Comparison of ENCODE assay signal across 1 cellular context in the genomic region with DNA sequence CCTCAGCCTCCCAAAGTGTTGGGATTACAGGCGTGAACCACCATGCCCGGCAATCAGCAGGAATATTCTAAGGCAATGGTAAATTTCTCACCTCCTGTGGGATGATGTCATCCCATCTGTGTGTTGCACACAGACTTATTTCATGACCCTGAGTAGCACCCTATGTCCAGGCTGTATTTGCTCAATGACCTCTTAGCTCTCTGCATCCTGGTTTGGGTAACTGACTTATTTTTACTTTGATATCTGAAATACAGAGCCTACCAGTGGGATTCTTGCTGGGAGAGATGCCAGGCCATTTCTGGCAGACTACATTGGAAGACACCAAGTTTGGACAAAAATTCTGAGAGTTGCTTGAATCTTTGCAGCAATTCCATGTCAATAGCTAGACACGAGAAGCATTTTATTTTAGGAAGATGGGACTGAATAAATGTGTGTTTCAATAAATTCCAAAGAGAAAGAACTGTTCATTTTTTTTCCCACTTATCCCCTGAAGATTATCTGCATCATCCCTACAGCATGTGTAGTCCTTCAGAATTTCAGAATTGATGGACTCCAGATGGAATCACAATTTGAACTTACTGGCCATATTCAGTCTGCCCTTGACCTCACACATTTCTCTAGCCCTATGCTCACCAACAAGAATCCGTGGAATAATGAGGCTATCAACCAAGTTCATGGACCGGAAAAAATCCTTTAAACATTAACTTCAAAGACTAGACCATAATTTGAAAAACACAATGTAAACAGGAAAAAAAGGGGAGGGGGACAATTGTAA.
TF ChIP-seq lines count a peak whose summit lies in the region.

No MANE protein-coding gene starts in this region.

TF ChIP-seq in GM23338, 12 proteins besides CTCF, POLR2A, EP300 and RAD21 (continued from another document):
- TF ChIP-seq, protein P1, sequence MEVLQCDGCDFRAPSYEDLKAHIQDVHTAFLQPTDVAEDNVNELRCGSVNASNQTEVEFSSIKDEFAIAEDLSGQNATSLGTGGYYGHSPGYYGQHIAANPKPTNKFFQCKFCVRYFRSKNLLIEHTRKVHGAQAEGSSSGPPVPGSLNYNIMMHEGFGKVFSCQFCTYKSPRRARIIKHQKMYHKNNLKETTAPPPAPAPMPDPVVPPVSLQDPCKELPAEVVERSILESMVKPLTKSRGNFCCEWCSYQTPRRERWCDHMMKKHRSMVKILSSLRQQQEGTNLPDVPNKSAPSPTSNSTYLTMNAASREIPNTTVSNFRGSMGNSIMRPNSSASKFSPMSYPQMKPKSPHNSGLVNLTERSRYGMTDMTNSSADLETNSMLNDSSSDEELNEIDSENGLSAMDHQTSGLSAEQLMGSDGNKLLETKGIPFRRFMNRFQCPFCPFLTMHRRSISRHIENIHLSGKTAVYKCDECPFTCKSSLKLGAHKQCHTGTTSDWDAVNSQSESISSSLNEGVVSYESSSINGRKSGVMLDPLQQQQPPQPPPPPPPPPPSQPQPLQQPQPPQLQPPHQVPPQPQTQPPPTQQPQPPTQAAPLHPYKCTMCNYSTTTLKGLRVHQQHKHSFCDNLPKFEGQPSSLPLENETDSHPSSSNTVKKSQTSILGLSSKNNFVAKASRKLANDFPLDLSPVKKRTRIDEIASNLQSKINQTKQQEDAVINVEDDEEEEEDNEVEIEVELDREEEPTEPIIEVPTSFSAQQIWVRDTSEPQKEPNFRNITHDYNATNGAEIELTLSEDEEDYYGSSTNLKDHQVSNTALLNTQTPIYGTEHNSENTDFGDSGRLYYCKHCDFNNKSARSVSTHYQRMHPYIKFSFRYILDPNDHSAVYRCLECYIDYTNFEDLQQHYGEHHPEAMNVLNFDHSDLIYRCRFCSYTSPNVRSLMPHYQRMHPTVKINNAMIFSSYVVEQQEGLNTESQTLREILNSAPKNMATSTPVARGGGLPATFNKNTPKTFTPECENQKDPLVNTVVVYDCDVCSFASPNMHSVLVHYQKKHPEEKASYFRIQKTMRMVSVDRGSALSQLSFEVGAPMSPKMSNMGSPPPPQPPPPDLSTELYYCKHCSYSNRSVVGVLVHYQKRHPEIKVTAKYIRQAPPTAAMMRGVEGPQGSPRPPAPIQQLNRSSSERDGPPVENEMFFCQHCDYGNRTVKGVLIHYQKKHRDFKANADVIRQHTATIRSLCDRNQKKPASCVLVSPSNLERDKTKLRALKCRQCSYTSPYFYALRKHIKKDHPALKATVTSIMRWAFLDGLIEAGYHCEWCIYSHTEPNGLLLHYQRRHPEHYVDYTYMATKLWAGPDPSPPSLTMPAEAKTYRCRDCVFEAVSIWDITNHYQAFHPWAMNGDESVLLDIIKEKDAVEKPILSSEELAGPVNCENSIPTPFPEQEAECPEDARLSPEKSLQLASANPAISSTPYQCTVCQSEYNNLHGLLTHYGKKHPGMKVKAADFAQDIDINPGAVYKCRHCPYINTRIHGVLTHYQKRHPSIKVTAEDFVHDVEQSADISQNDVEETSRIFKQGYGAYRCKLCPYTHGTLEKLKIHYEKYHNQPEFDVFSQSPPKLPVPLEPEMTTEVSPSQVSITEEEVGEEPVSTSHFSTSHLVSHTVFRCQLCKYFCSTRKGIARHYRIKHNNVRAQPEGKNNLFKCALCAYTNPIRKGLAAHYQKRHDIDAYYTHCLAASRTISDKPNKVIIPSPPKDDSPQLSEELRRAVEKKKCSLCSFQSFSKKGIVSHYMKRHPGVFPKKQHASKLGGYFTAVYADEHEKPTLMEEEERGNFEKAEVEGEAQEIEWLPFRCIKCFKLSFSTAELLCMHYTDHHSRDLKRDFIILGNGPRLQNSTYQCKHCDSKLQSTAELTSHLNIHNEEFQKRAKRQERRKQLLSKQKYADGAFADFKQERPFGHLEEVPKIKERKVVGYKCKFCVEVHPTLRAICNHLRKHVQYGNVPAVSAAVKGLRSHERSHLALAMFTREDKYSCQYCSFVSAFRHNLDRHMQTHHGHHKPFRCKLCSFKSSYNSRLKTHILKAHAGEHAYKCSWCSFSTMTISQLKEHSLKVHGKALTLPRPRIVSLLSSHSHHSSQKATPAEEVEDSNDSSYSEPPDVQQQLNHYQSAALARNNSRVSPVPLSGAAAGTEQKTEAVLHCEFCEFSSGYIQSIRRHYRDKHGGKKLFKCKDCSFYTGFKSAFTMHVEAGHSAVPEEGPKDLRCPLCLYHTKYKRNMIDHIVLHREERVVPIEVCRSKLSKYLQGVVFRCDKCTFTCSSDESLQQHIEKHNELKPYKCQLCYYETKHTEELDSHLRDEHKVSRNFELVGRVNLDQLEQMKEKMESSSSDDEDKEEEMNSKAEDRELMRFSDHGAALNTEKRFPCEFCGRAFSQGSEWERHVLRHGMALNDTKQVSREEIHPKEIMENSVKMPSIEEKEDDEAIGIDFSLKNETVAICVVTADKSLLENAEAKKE (CRISPR knock-in tag; IDR thresholded peaks at IDR 0.05), result no peak
- TF ChIP-seq NANOG (IDR thresholded peaks at IDR 0.05; ENCODE audit: borderline replicate concordance) (no peak), EZH2phosphoT487 (IDR thresholded peaks at IDR 0.05; ENCODE audit: unreplicated experiment) (no peak), ZNF114 (CRISPR knock-in tag; IDR thresholded peaks at IDR 0.05) (no peak), STAT1 (IDR thresholded peaks at IDR 0.05; ENCODE audit: unreplicated experiment) (no peak), ZNF331 (CRISPR knock-in tag; IDR thresholded peaks at IDR 0.05; ENCODE audit: low read depth) (no peak)
TF ChIP-seq in GM23338: peak in this region for 0.
